In genomic region chr11:131962818-131963217, GRCh38 we compare ENCODE assay signal across 27 cellular contexts.
"Had no signal": no experiment of that assay in that cellular context is flagged by ENCODE, and none has a peak within 500 bp of the region (broad histone marks: within the 10 kb centered on the region; RNA-seq: fewer than 3 reads in every experiment).

No MANE protein-coding gene starts in this region.

- ATAC-seq: stimulated activated effector memory CD8-positive, alpha-beta T cell treated with anti-CD3 and anti-CD28 coated beads, Interleukin-12 subunit alpha, Interleukin-12 subunit beta, amount 100 ng/mL, for 72 hours; stimulated activated memory B cell treated with anti-CD40 and anti-IgM and Interleukin-4, amounts not matched to agents 10 μg/mL and 1 μg/mL and 100 μg/mL, for 72 hours; stimulated activated naive B cell treated with anti-CD40 and anti-IgM and Interleukin-4, amounts not matched to agents 10 μg/mL and 1 μg/mL and 100 μg/mL, for 72 hours; stimulated activated naive CD8-positive, alpha-beta T cell treated with anti-CD3 and anti-CD28 coated beads, Interleukin-15, amount 100 ng/mL, for 72 hours; stimulated activated naive CD8-positive, alpha-beta T cell treated with anti-CD3 and anti-CD28 coated beads, Interleukin-15, Interleukin-2, amounts not matched to agents 100 U/mL and 50 U/mL, for 24 hours; upper lobe of right lung had no signal

- H3K27ac ChIP-seq: stomach, testis, thoracic aorta, thyroid gland, tibial artery, tibial nerve, transverse colon, upper lobe of left lung, upper lobe of right lung, uterus, vagina had no signal

- H3K9me3 ChIP-seq: stomach, testis, thoracic aorta, thyroid gland, tibial artery, tibial nerve, transverse colon, upper lobe of left lung, upper lobe of right lung, uterus, vagina had no signal

- DNase-seq: stimulated activated CD4-positive, alpha-beta T cell treated with anti-CD3 and anti-CD28 coated beads, Interleukin-2, amount 100 ng/mL, for 48 hours; stimulated activated CD4-positive, alpha-beta T cell treated with anti-CD3 and anti-CD28 coated beads, Interleukin-4, amount 100 ng/mL, for 1 hour; stimulated activated CD4-positive, alpha-beta T cell treated with anti-CD3 and anti-CD28 coated beads, Interleukin-4, amount 100 ng/mL, for 24 hours; stimulated activated CD4-positive, alpha-beta T cell treated with anti-CD3 and anti-CD28 coated beads, Interleukin-4, amount 100 ng/mL, for 4 hours; stimulated activated CD8-positive, alpha-beta memory T cell treated with anti-CD3 and anti-CD28 coated beads, Interleukin-4, amount 100 ng/mL, for 48 hours; stimulated activated naive B cell treated with anti-CD40 and anti-IgM and Interleukin-4, amounts not matched to agents 10 μg/mL and 1 μg/mL and 100 μg/mL, for 72 hours; stimulated activated naive CD4-positive, alpha-beta T cell; stimulated activated naive CD4-positive, alpha-beta T cell treated with Interleukin-2 at 50 U/mL for 16 hours; stimulated activated naive CD8-positive, alpha-beta T cell treated with anti-CD3 and anti-CD28 coated beads, Interleukin-15, amount 100 ng/mL, for 72 hours; stimulated activated naive CD8-positive, alpha-beta T cell treated with anti-CD3 and anti-CD28 coated beads, Interleukin-15, Interleukin-2, amounts not matched to agents 100 U/mL and 50 U/mL, for 24 hours; stomach; substantia nigra; testis; thyroid gland; tibial artery; transverse colon; trophoblast cell; upper lobe of left lung; upper lobe of right lung; uterus had no signal

- H3K4me3 Mint-ChIP-seq: stimulated activated effector memory CD8-positive, alpha-beta T cell treated with anti-CD3 and anti-CD28 coated beads, Interleukin-12 subunit alpha, Interleukin-12 subunit beta, amount 100 ng/mL, for 72 hours; stimulated activated memory B cell treated with anti-CD40 and anti-IgM and Interleukin-4, amounts not matched to agents 10 μg/mL and 1 μg/mL and 100 μg/mL, for 72 hours; stimulated activated naive B cell treated with anti-CD40 and anti-IgM and Interleukin-4, amounts not matched to agents 10 μg/mL and 1 μg/mL and 100 μg/mL, for 72 hours; stimulated activated naive CD8-positive, alpha-beta T cell treated with anti-CD3 and anti-CD28 coated beads, Interleukin-15, amount 100 ng/mL, for 72 hours; stimulated activated naive CD8-positive, alpha-beta T cell treated with anti-CD3 and anti-CD28 coated beads, Interleukin-15, Interleukin-2, amounts not matched to agents 100 ng/mL and 50 ng/mL, for 24 hours; type B pancreatic cell had no signal

- H3K36me3 ChIP-seq: stomach, thoracic aorta, thyroid gland, tibial artery, transverse colon, upper lobe of left lung, upper lobe of right lung, uterus, vagina had no signal

- H3K27me3 Mint-ChIP-seq: stimulated activated memory B cell treated with anti-CD40 and anti-IgM and Interleukin-4, amounts not matched to agents 10 μg/mL and 1 μg/mL and 100 μg/mL, for 72 hours; stimulated activated naive B cell treated with anti-CD40 and anti-IgM and Interleukin-4, amounts not matched to agents 10 μg/mL and 1 μg/mL and 100 μg/mL, for 72 hours; stimulated activated naive CD8-positive, alpha-beta T cell treated with anti-CD3 and anti-CD28 coated beads, Interleukin-15, amount 100 ng/mL, for 72 hours; stimulated activated naive CD8-positive, alpha-beta T cell treated with anti-CD3 and anti-CD28 coated beads, Interleukin-15, Interleukin-2, amounts not matched to agents 100 ng/mL and 50 ng/mL, for 24 hours had no signal

- H3K4me1 Mint-ChIP-seq: stimulated activated effector memory CD8-positive, alpha-beta T cell treated with anti-CD3 and anti-CD28 coated beads, Interleukin-12 subunit alpha, Interleukin-12 subunit beta, amount 100 ng/mL, for 72 hours; stimulated activated memory B cell treated with anti-CD40 and anti-IgM and Interleukin-4, amounts not matched to agents 10 μg/mL and 1 μg/mL and 100 μg/mL, for 72 hours; stimulated activated naive B cell treated with anti-CD40 and anti-IgM and Interleukin-4, amounts not matched to agents 10 μg/mL and 1 μg/mL and 100 μg/mL, for 72 hours; stimulated activated naive CD8-positive, alpha-beta T cell treated with anti-CD3 and anti-CD28 coated beads, Interleukin-15, amount 100 ng/mL, for 72 hours had no signal

- H3K36me3 Mint-ChIP-seq: stimulated activated effector memory CD8-positive, alpha-beta T cell treated with anti-CD3 and anti-CD28 coated beads, Interleukin-12 subunit alpha, Interleukin-12 subunit beta, amount 100 ng/mL, for 72 hours; stimulated activated memory B cell treated with anti-CD40 and anti-IgM and Interleukin-4, amounts not matched to agents 10 μg/mL and 1 μg/mL and 100 μg/mL, for 72 hours; stimulated activated naive B cell treated with anti-CD40 and anti-IgM and Interleukin-4, amounts not matched to agents 10 μg/mL and 1 μg/mL and 100 μg/mL, for 72 hours; type B pancreatic cell had no signal

- H3K27ac Mint-ChIP-seq: stimulated activated effector memory CD8-positive, alpha-beta T cell treated with anti-CD3 and anti-CD28 coated beads, Interleukin-12 subunit alpha, Interleukin-12 subunit beta, amount 100 ng/mL, for 72 hours; stimulated activated memory B cell treated with anti-CD40 and anti-IgM and Interleukin-4, amounts not matched to agents 10 μg/mL and 1 μg/mL and 100 μg/mL, for 72 hours; stimulated activated naive B cell treated with anti-CD40 and anti-IgM and Interleukin-4, amounts not matched to agents 10 μg/mL and 1 μg/mL and 100 μg/mL, for 72 hours; stimulated activated naive CD8-positive, alpha-beta T cell treated with anti-CD3 and anti-CD28 coated beads, Interleukin-15, amount 100 ng/mL, for 72 hours; stimulated activated naive CD8-positive, alpha-beta T cell treated with anti-CD3 and anti-CD28 coated beads, Interleukin-15, Interleukin-2, amounts not matched to agents 100 ng/mL and 50 ng/mL, for 24 hours; type B pancreatic cell had no signal

- H3K4me1 ChIP-seq: stomach, testis, thyroid gland, tibial artery, tibial nerve, transverse colon, upper lobe of left lung, upper lobe of right lung, uterus, vagina had no signal

- H3K27me3 ChIP-seq: stomach, testis, thyroid gland, tibial artery, tibial nerve, transverse colon, upper lobe of left lung, upper lobe of right lung, uterus, vagina had no signal

- H3K4me3 ChIP-seq: stomach, testis, thoracic aorta, thyroid gland, tibial artery, tibial nerve, transverse colon, upper lobe of left lung, upper lobe of right lung, uterus, vagina had no signal
